Comparison of ENCODE assay signal across 15 cellular contexts in genomic region chr11:123159146-123159857, GRCh38. TPM values are rescaled to one million over a fixed set of nuclear protein-coding genes. Genes with fewer than 3 reads are reported as not detected.
DNase-seq lines count a peak whose midpoint lies in the region; ATAC-seq and TF ChIP-seq lines count a peak whose summit lies in the region.
"Had no signal": no experiment of that assay in that cellular context is flagged by ENCODE, and none has a peak within 500 bp of the region (broad histone marks: within the 10 kb centered on the region; RNA-seq: fewer than 3 reads in every experiment).

No MANE protein-coding gene starts in this region.

- POLR2A ChIA-PET in PC-9 (lab: Charles Lee; ENCODE audit: unreplicated experiment): interaction anchor here (0.7 kb wide), 1 partner anchor 479 kb away, joined by 7 read pairs; no protein-coding TSS in a partner anchor

- H3K27me3 Mint-ChIP-seq in T-helper 1 cell treated with Interleukin-12 subunit alpha and Interleukin-12 subunit beta and Interleukin-4 antibody, amounts not matched to agents 30 μg/mL and 1 μg/mL, for 36 hours (ENCODE audit: low read depth): peaks cover 11% of the 10 kb centered on the region

- H3K4me1 Mint-ChIP-seq in T-helper 1 cell treated with Interleukin-12 subunit alpha and Interleukin-12 subunit beta and Interleukin-4 antibody, amounts not matched to agents 30 μg/mL and 1 μg/mL, for 36 hours (ENCODE audit: low read depth): peaks cover 10% of the 10 kb centered on the region

- H3K9me3 Mint-ChIP-seq in T-helper 1 cell treated with Interleukin-12 subunit alpha and Interleukin-12 subunit beta and Interleukin-4 antibody, amounts not matched to agents 30 μg/mL and 1 μg/mL, for 36 hours: no peaks in the 10 kb centered on the region
- H3K9me3 Mint-ChIP-seq: natural killer cell treated with Interleukin-12 subunit alpha and Interleukin-12 subunit beta and Interleukin-15 and Interleukin-18, amount 100 ng/mL, for 72 hours had no signal

- no peaks in the 10 kb centered on the region for H3K79me2 ChIP-seq in PC-9 (ENCODE audit: low read depth)

- H3K4me2 ChIP-seq in PC-9: peak overlapping the region; percentile 46

- no peak for TF ChIP-seq EP300 in esophagus muscularis mucosa (IDR thresholded peaks at IDR 0.05)
- TF ChIP-seq EP300 in sigmoid colon (IDR thresholded peaks at IDR 0.05): no peak

- no TSS peak for BruUV-seq in PC-9 (replicated peaks; lab: Mats Ljungman, UMichigan)

- no peaks in the 10 kb centered on the region for H3K27me3 ChIP-seq in PC-9 (ENCODE audit: insufficient read depth, low read depth)
- no peaks in the 10 kb centered on the region for H3K27me3 ChIP-seq in esophagus muscularis mucosa
- no peaks in the 10 kb centered on the region for H3K27me3 ChIP-seq in sigmoid colon
- H3K27me3 ChIP-seq: adrenal gland, upper lobe of left lung had no signal

- H2AFZ ChIP-seq in PC-9: no peak overlapping the region

- peaks cover 12% of the 10 kb centered on the region; the same call in 1 of the 2 replicates for H3F3A ChIP-seq in PC-9 (ENCODE audit: insufficient read depth, low read depth)

- no peak for TF ChIP-seq POLR2A in esophagus muscularis mucosa (IDR thresholded peaks at IDR 0.05; ENCODE audit: low read depth)
- no peak for TF ChIP-seq POLR2A in sigmoid colon (IDR thresholded peaks at IDR 0.05)

- H3K27ac Mint-ChIP-seq in T-helper 1 cell treated with Interleukin-12 subunit alpha and Interleukin-12 subunit beta and Interleukin-4 antibody, amounts not matched to agents 30 μg/mL and 1 μg/mL, for 36 hours: peak overlapping the region; percentile 49
- H3K27ac Mint-ChIP-seq: natural killer cell treated with Interleukin-12 subunit alpha and Interleukin-12 subunit beta and Interleukin-15 and Interleukin-18, amount 100 ng/mL, for 72 hours had no signal

- H3K27ac ChIP-seq in PC-9: peak overlapping the region; percentile 66
- peak overlapping the region; percentile 44 to 78 (median 59) for H3K27ac ChIP-seq in esophagus muscularis mucosa (replicated peaks in 1 of 4)
- peak overlapping the region in 3 of 4 donors; percentile 0 to 65 (median 6) for H3K27ac ChIP-seq in sigmoid colon
- H3K27ac ChIP-seq: adrenal gland, skin epidermis, upper lobe of left lung had no signal

- H3K4me3 ChIP-seq in PC-9 (no peak overlapping the region), esophagus muscularis mucosa (no peak overlapping the region), sigmoid colon (no peak overlapping the region)
- H3K4me3 ChIP-seq: adrenal gland, skin epidermis, upper lobe of left lung had no signal

- H3K36me3 ChIP-seq in PC-9 (ENCODE audit: low read depth) (no peaks in the 10 kb centered on the region), esophagus muscularis mucosa (no peaks in the 10 kb centered on the region), sigmoid colon (no peaks in the 10 kb centered on the region)
- H3K36me3 ChIP-seq: adrenal gland, upper lobe of left lung had no signal

- TF ChIP-seq CTCF in PC-9 (conservative IDR thresholded peaks at IDR 0.05) (no peak), esophagus muscularis mucosa (IDR thresholded peaks at IDR 0.05) (no peak), sigmoid colon (IDR thresholded peaks at IDR 0.05) (no peak), GM10266 (IDR thresholded peaks at IDR 0.05; ENCODE audit: control insufficient read depth, insufficient read depth, low read depth, missing control alignments) (no peak)

- WGBS in esophagus muscularis mucosa: 51% methylated on average over 10 of the region's 10 CpGs
- WGBS in sigmoid colon, 2 donors: 52 to 74% methylated on average over 10 of the region's 10 CpGs

- CTCF ChIA-PET in PC-9 (lab: Charles Lee): no interaction called here

- no peaks in the 10 kb centered on the region for H4K20me1 ChIP-seq in PC-9 (ENCODE audit: insufficient read depth)

- H3K4me3 Mint-ChIP-seq in T-helper 1 cell treated with Interleukin-12 subunit alpha and Interleukin-12 subunit beta and Interleukin-4 antibody, amounts not matched to agents 30 μg/mL and 1 μg/mL, for 36 hours: no peak overlapping the region
- H3K4me3 Mint-ChIP-seq: natural killer cell treated with Interleukin-12 subunit alpha and Interleukin-12 subunit beta and Interleukin-15 and Interleukin-18, amount 100 ng/mL, for 72 hours had no signal

- no peaks in the 10 kb centered on the region for H3K36me3 Mint-ChIP-seq in T-helper 1 cell treated with Interleukin-12 subunit alpha and Interleukin-12 subunit beta and Interleukin-4 antibody, amounts not matched to agents 30 μg/mL and 1 μg/mL, for 36 hours (ENCODE audit: low read depth)
- H3K36me3 Mint-ChIP-seq: natural killer cell treated with Interleukin-12 subunit alpha and Interleukin-12 subunit beta and Interleukin-15 and Interleukin-18, amount 100 ng/mL, for 72 hours had no signal

- H3K4me1 ChIP-seq in PC-9 (replicated peaks; ENCODE audit: insufficient read depth) (peaks cover 35% of the 10 kb centered on the region), esophagus muscularis mucosa (peaks cover 4 to 79% (median 67%) of the 10 kb centered on the region in 4 donors), sigmoid colon (peaks cover 0 to 55% (median 27%) of the 10 kb centered on the region in 4 donors)
- H3K4me1 ChIP-seq: adrenal gland, upper lobe of left lung had no signal

- intact Hi-C loops in PC-9 (cut with micrococcal nuclease; ENCODE audit: unreplicated experiment) (no loop called here), esophagus muscularis mucosa (cut with DNase I) (loop anchor here (10.0 kb wide), 1 partner anchor 465 kb away; no protein-coding TSS in a partner anchor), sigmoid colon (cut with DNase I) (no loop called here)

- DNase-seq in T-helper 1 cell (no peak), PC-9 (no peak), esophagus muscularis mucosa (ENCODE audit: extremely low spot score) (no peak), sigmoid colon (no peak), GM10266 (ENCODE audit: extremely low spot score) (no peak)
- DNase-seq: adrenal gland, kidney glomerular epithelial cell, NCI-H2107, OCI-M1 had no signal

- ATAC-seq in GM21423 (IDR thresholded peaks at IDR 0.05; ENCODE audit: unreplicated experiment): no peak
- no peak for ATAC-seq in HG02623 (IDR thresholded peaks at IDR 0.05; ENCODE audit: unreplicated experiment)
- ATAC-seq: natural killer cell treated with Interleukin-12 subunit alpha and Interleukin-12 subunit beta and Interleukin-15 and Interleukin-18, amount 100 ng/mL, for 72 hours had no signal

- H3K9me3 ChIP-seq in PC-9 (ENCODE audit: insufficient read depth, low read depth): no peaks in the 10 kb centered on the region
- H3K9me3 ChIP-seq in esophagus muscularis mucosa: no peaks in the 10 kb centered on the region
- no peaks in the 10 kb centered on the region for H3K9me3 ChIP-seq in sigmoid colon
- H3K9me3 ChIP-seq: adrenal gland, upper lobe of left lung had no signal

- H3K9me2 ChIP-seq in PC-9 (ENCODE audit: insufficient read depth): no peaks in the 10 kb centered on the region

RNA-seq across cellular contexts. Expression of gene CLMP, which starts 35.7 kb away (rescaled TPM):
- total RNA-seq in PC-9 (2021) (5.4 and 6.1 TPM in 2 replicates), esophagus muscularis mucosa (100 to 1,000 TPM; 169 to 215 (median 197) TPM), sigmoid colon (100 to 1,000 TPM; 104 to 180 (median 164) TPM)
- 10 to 100 TPM in 1 of 3 donors, 1 to 10 TPM in 2; 1.4 to 12.1 (median 9.0) TPM for polyA plus RNA-seq in sigmoid colon
- total RNA-seq: natural killer cell treated with Interleukin-12 subunit alpha and Interleukin-12 subunit beta and Interleukin-15 and Interleukin-18, amount 100 ng/mL, for 72 hours had no signal

Comparison
In these comparisons a context has a peak if more than half of its experiments do, and no peak if none do; other contexts are left out.
1. H3K27ac ChIP-seq: peak in every context shown above with its lines; median percentile 66 in PC-9; 59 in esophagus muscularis mucosa; 6 in sigmoid colon.
2. RNA of gene CLMP, which starts 35.7 kb away (total RNA-seq): 169 to 215 TPM in esophagus muscularis mucosa and 104 to 180 TPM in sigmoid colon; 5.4 to 6.1 TPM in PC-9; every median in the first group is over 10 times any median in the second.